Comparison of ENCODE assay signal across 17 cellular contexts in genomic region chr10:74929197-74929596, GRCh38.
DNase-seq lines count a peak whose midpoint lies in the region; ATAC-seq, FAIRE-seq and TF ChIP-seq lines count a peak whose summit lies in the region.
"Had no signal": no experiment of that assay in that cellular context is flagged by ENCODE, and none has a peak within 500 bp of the region (broad histone marks: within the 10 kb centered on the region; RNA-seq: fewer than 3 reads in every experiment).

No MANE protein-coding gene starts in this region.

- no peaks in the 10 kb centered on the region for H3K36me3 Mint-ChIP-seq in astrocyte (ENCODE audit: low read depth, unreplicated experiment)

- FAIRE-seq in astrocyte (lab: Jason Lieb, UNC) = peak; percentile 20

- H3K27ac Mint-ChIP-seq in astrocyte (ENCODE audit: unreplicated experiment) = no peak overlapping the region
- H3K27ac Mint-ChIP-seq: activated naive CD8-positive, alpha-beta T cell treated with anti-CD3 and anti-CD28 coated beads, Interleukin-2, amount 10 ng/mL, durations not matched to agents 7 days and 5 days; memory B cell had no signal

- no peaks in the 10 kb centered on the region for H3K9me3 ChIP-seq in astrocyte (ENCODE audit: insufficient read depth, low read depth, low read length)
- H3K9me3 ChIP-seq in skeletal muscle satellite cell (replicated peaks; ENCODE audit: low read length) = no peaks in the 10 kb centered on the region
- H3K9me3 ChIP-seq: BLaER1 treated with 17β-estradiol and CSF1 and Interleukin-3, amounts not matched to agents 10 nM and 100 nM had no signal

- DNase-seq in EL = peak; percentile 48
- DNase-seq in astrocyte (ENCODE audit: low read depth) = peak; percentile 73
- peak; percentile 78 for DNase-seq in fibroblast of the aortic adventitia (ENCODE audit: low read depth)
- no peak for DNase-seq in NCI-H1694 (lab: John Stamatoyannopoulos, UW)
- DNase-seq in SHP77 (lab: John Stamatoyannopoulos, UW) = no peak
- DNase-seq: activated CD4-positive, CD25-positive, alpha-beta regulatory T cell; activated CD8-positive, alpha-beta memory T cell treated with anti-CD3 and anti-CD28 coated beads, Interleukin-2, amount 50 U/mL, for 48 hours; activated naive CD8-positive, alpha-beta T cell treated with anti-CD3 and anti-CD28 coated beads, Interleukin-2, amount 10 ng/mL, durations not matched to agents 7 days and 5 days; H7; head of caudate nucleus; NCI-H2227 treated with DMSO at 0.1 percent for 48 hours; SW 1271 had no signal

- H3K4me3 ChIP-seq in astrocyte (ENCODE audit: insufficient read depth, low read depth, low read length) (no peak overlapping the region), fibroblast of the aortic adventitia (ENCODE audit: low read depth, low read length) (no peak overlapping the region), skeletal muscle satellite cell (ENCODE audit: low read length) (peak overlapping the region; percentile 2)
- H3K4me3 ChIP-seq: BLaER1 treated with 17β-estradiol and CSF1 and Interleukin-3, amounts not matched to agents 10 nM and 100 nM had no signal

- H2AFZ ChIP-seq in astrocyte (ENCODE audit: low read depth, low read length) = no peak overlapping the region

- no peak overlapping the region for H3K4me3 Mint-ChIP-seq in astrocyte (ENCODE audit: unreplicated experiment)
- H3K4me3 Mint-ChIP-seq: activated naive CD8-positive, alpha-beta T cell treated with anti-CD3 and anti-CD28 coated beads, Interleukin-2, amount 10 ng/mL, durations not matched to agents 7 days and 5 days; memory B cell had no signal

- TF ChIP-seq CTCF in astrocyte (IDR thresholded peaks at IDR 0.05; ENCODE audit: insufficient read depth, low read depth, low read length) (no peak), fibroblast of the aortic adventitia (IDR thresholded peaks at IDR 0.05; ENCODE audit: insufficient read depth, low read length) (no peak)

- H3K27me3 ChIP-seq in astrocyte (ENCODE audit: insufficient read depth, low read length) (no peaks in the 10 kb centered on the region), skeletal muscle satellite cell (ENCODE audit: control insufficient read depth, insufficient read depth, low read length) (no peaks in the 10 kb centered on the region)
- H3K27me3 ChIP-seq: BLaER1 treated with 17β-estradiol and CSF1 and Interleukin-3, amounts not matched to agents 10 nM and 100 nM had no signal

- no peak overlapping the region for H3K9ac ChIP-seq in astrocyte (ENCODE audit: low read length)
- peak overlapping the region; percentile 48 for H3K9ac ChIP-seq in skeletal muscle satellite cell (ENCODE audit: low read depth, low read length)
- H3K9ac ChIP-seq: BLaER1 treated with 17β-estradiol and CSF1 and Interleukin-3, amounts not matched to agents 10 nM and 100 nM had no signal

- peaks cover 19% of the 10 kb centered on the region for H3K79me2 ChIP-seq in astrocyte (ENCODE audit: insufficient read depth, low read length)

- peaks cover 26% of the 10 kb centered on the region for H4K20me1 ChIP-seq in astrocyte (ENCODE audit: insufficient read depth, low read length)

- H3K27ac ChIP-seq in astrocyte (ENCODE audit: low read depth, low read length) = peak overlapping the region; percentile 29
- H3K27ac ChIP-seq: BLaER1 treated with 17β-estradiol and CSF1 and Interleukin-3, amounts not matched to agents 10 nM and 100 nM had no signal

- peaks cover 32% of the 10 kb centered on the region for H3K4me1 ChIP-seq in astrocyte (ENCODE audit: insufficient read depth, low read length)
- peaks cover 42% of the 10 kb centered on the region for H3K4me1 ChIP-seq in skeletal muscle satellite cell (ENCODE audit: control insufficient read depth, insufficient read depth, low read length)

- H3K36me3 ChIP-seq in astrocyte (ENCODE audit: insufficient read depth, low read length) = no peaks in the 10 kb centered on the region
- no peaks in the 10 kb centered on the region for H3K36me3 ChIP-seq in skeletal muscle satellite cell (ENCODE audit: insufficient read depth, low read length)

- ATAC-seq in GM19023 (IDR thresholded peaks at IDR 0.05; ENCODE audit: unreplicated experiment) (no peak), GM19324 (IDR thresholded peaks at IDR 0.05; ENCODE audit: low FRiP score, unreplicated experiment) (no peak)

- H3K9me3 Mint-ChIP-seq in astrocyte (ENCODE audit: unreplicated experiment) = no peaks in the 10 kb centered on the region
- H3K9me3 Mint-ChIP-seq: memory B cell had no signal

- peaks cover 39% of the 10 kb centered on the region for H3K4me1 Mint-ChIP-seq in astrocyte (ENCODE audit: low read depth, unreplicated experiment)

- H3K27me3 Mint-ChIP-seq in astrocyte (ENCODE audit: low read depth, unreplicated experiment) = no peaks in the 10 kb centered on the region
- H3K27me3 Mint-ChIP-seq: activated naive CD8-positive, alpha-beta T cell treated with anti-CD3 and anti-CD28 coated beads, Interleukin-2, amount 10 ng/mL, durations not matched to agents 7 days and 5 days; memory B cell had no signal

- H3K4me2 ChIP-seq in astrocyte (ENCODE audit: low read length) = peak overlapping the region; percentile 9
- H3K4me2 ChIP-seq in skeletal muscle satellite cell (ENCODE audit: low read length) = peak overlapping the region; percentile 71
- H3K4me2 ChIP-seq: BLaER1 treated with 17β-estradiol and CSF1 and Interleukin-3, amounts not matched to agents 10 nM and 100 nM had no signal

Comparison
In these comparisons a context has a peak if more than half of its experiments do, and no peak if none do; other contexts are left out.
1. DNase-seq: peak in EL (single experiment), astrocyte (single experiment) and fibroblast of the aortic adventitia (single experiment); none in NCI-H1694 (single experiment) and SHP77 (0 of 2).